In genomic region chr10:12349628-12350166, GRCh38 we compare ENCODE assay signal across 1 cellular context.
TF ChIP-seq lines count a peak whose summit lies in the region.

No MANE protein-coding gene starts in this region.

TF ChIP-seq in K562, 482 proteins besides CTCF, POLR2A, EP300 and RAD21 (continued from another document):
- TF ChIP-seq AFF4 (CRISPR knock-in tag; IDR thresholded peaks at IDR 0.05) = no peak
- 0 out of 2 replicates have a peak, but pooled peaks have one; percentile 50 for TF ChIP-seq CTBP1 (IDR thresholded peaks at IDR 0.05; ENCODE audit: borderline replicate concordance)
- no peak for TF ChIP-seq ATF1 (CRISPR knock-in tag; IDR thresholded peaks at IDR 0.05)
- TF ChIP-seq ATF1 (tag; IDR thresholded peaks at IDR 0.05) = no peak
- TF ChIP-seq THAP7 (CRISPR knock-in tag; IDR thresholded peaks at IDR 0.05) = no peak
- peak; percentile 11 for TF ChIP-seq KDM5B (IDR thresholded peaks at IDR 0.05; ENCODE audit: insufficient replicate concordance, low read depth, low read length)
- no peak for TF ChIP-seq GABPB1 (CRISPR knock-in tag; IDR thresholded peaks at IDR 0.05)
- TF ChIP-seq VEZF1 (CRISPR knock-in tag; IDR thresholded peaks at IDR 0.05) = 0 out of 2 replicates have a peak, but pooled peaks have one; percentile 4
- peak; percentile 51; the same call in 1 of the 2 replicates for TF ChIP-seq CXXC5 (CRISPR knock-in tag; IDR thresholded peaks at IDR 0.05)
- TF ChIP-seq TSC22D4 (tag; IDR thresholded peaks at IDR 0.05) = no peak
- TF ChIP-seq LARP7 (IDR thresholded peaks at IDR 0.05) = no peak
